Comparison of ENCODE assay signal across 8 cellular contexts in genomic region chr5:178589180-178590140, GRCh38. TPM values are rescaled to one million over a fixed set of nuclear protein-coding genes. Genes with fewer than 3 reads are reported as not detected.
DNase-seq lines count a peak whose midpoint lies in the region; ATAC-seq and TF ChIP-seq lines count a peak whose summit lies in the region.

No MANE protein-coding gene starts in this region.

- peak overlapping the region; percentile 53 for H3K9ac ChIP-seq in HUES64 (ENCODE audit: low read depth, low read length)

- H3K36me3 ChIP-seq in HUES64 (ENCODE audit: insufficient read depth, low read length), result no peaks in the 10 kb centered on the region
- H3K36me3 ChIP-seq in ascending aorta, result peaks cover 0 to 2% of the 10 kb centered on the region in 2 donors

- peaks cover 48% of the 10 kb centered on the region for H3K27me3 ChIP-seq in HUES64 (ENCODE audit: insufficient read depth, low read length)
- no peaks in the 10 kb centered on the region for H3K27me3 ChIP-seq in ascending aorta

- TF ChIP-seq CTCF in ascending aorta (IDR thresholded peaks at IDR 0.05), result peak in 1 of 3 experiments; percentile 22

- H3K4me1 ChIP-seq in HUES64 (ENCODE audit: insufficient read depth, low read length), result peaks cover 14% of the 10 kb centered on the region; the same call in 1 of the 2 replicates
- H3K4me1 ChIP-seq in ascending aorta, result peaks cover 7 to 16% of the 10 kb centered on the region in 2 donors

- H3K4me3 ChIP-seq in HUES64 (ENCODE audit: low read length) (peak overlapping the region; percentile 54), ascending aorta (peak overlapping the region; percentile 62 to 67)

- H3K9me3 ChIP-seq in HUES64 (ENCODE audit: insufficient read depth, low read depth, low read length) (0 out of 2 replicates have a peak, but pooled peaks cover 1% of the 10 kb centered on the region), ascending aorta (peaks cover 0 to under 1% of the 10 kb centered on the region in 2 donors)

- H3K27ac ChIP-seq in HUES64 (ENCODE audit: low read depth, low read length) (no peak overlapping the region), ascending aorta (peak overlapping the region in 1 of 2 donors; percentile 66)

- WGBS in HUES64, result 6% methylated on average over 91 of the region's 91 CpGs

- intact Hi-C loops in ascending aorta (cut with DNase I), result loop anchor here (1.0 to 2.0 kb wide), 2 partner anchors 37 to 309 kb away; partner anchors contain the start of gene CLK4

- ATAC-seq in stimulated activated naive CD8-positive, alpha-beta T cell treated with anti-CD3 and anti-CD28 coated beads, Interleukin-15, Interleukin-2, amounts not matched to agents 100 U/mL and 50 U/mL, for 24 hours, result peak; percentile 17

- peak; percentile 82 for DNase-seq in D341Med (ENCODE audit: low spot score)
- DNase-seq in ascending aorta (ENCODE audit: low spot score in 2 of 2), result no peak
- peak; percentile 62 for DNase-seq in iPS-NIHi7 (ENCODE audit: extremely low spot score)
- DNase-seq in stimulated activated naive CD8-positive, alpha-beta T cell treated with anti-CD3 and anti-CD28 coated beads, Interleukin-15, Interleukin-2, amounts not matched to agents 100 U/mL and 50 U/mL, for 24 hours, result no peak
- no peak for DNase-seq in NCI-H526 treated with DMSO at 0.1 percent for 48 hours (lab: John Stamatoyannopoulos, UW)
- no peak for DNase-seq in epidermal melanocyte (ENCODE audit: insufficient read length, low spot score)
- DNase-seq in activated CD8-positive, alpha-beta memory T cell treated with anti-CD3 and anti-CD28 coated beads, Interleukin-2, amount 50 U/mL, for 4 hours, result no peak

RNA-seq across cellular contexts. Expression of gene COL23A1, which starts 0.7 kb away (rescaled TPM):
- 3.0 TPM for polyA plus RNA-seq in HUES64 (2013, experiment 1 of 2)
- 5.3 TPM for polyA plus RNA-seq in HUES64 (2013, experiment 2 of 2)
- 4.3 TPM for total RNA-seq in ascending aorta

RNA-seq across cellular contexts. Expression of gene CLK4, which starts 37.4 kb away (rescaled TPM):
- polyA plus RNA-seq in HUES64 (2013, experiment 1 of 2), result 7.0 TPM
- 7.0 TPM for polyA plus RNA-seq in HUES64 (2013, experiment 2 of 2)
- total RNA-seq in ascending aorta, result 17.6 TPM

Comparison
In these comparisons a context has a peak if more than half of its experiments do, and no peak if none do; other contexts are left out.
1. DNase-seq: peak in D341Med (single experiment) and iPS-NIHi7 (single experiment); none in ascending aorta (0 of 2), stimulated activated naive CD8-positive, alpha-beta T cell treated with anti-CD3 and anti-CD28 coated beads, Interleukin-15, Interleukin-2, amounts not matched to agents 100 U/mL and 50 U/mL, for 24 hours (single experiment), NCI-H526 treated with DMSO at 0.1 percent for 48 hours (single experiment), epidermal melanocyte (single experiment) and activated CD8-positive, alpha-beta memory T cell treated with anti-CD3 and anti-CD28 coated beads, Interleukin-2, amount 50 U/mL, for 4 hours (single experiment).